In the genomic region with DNA sequence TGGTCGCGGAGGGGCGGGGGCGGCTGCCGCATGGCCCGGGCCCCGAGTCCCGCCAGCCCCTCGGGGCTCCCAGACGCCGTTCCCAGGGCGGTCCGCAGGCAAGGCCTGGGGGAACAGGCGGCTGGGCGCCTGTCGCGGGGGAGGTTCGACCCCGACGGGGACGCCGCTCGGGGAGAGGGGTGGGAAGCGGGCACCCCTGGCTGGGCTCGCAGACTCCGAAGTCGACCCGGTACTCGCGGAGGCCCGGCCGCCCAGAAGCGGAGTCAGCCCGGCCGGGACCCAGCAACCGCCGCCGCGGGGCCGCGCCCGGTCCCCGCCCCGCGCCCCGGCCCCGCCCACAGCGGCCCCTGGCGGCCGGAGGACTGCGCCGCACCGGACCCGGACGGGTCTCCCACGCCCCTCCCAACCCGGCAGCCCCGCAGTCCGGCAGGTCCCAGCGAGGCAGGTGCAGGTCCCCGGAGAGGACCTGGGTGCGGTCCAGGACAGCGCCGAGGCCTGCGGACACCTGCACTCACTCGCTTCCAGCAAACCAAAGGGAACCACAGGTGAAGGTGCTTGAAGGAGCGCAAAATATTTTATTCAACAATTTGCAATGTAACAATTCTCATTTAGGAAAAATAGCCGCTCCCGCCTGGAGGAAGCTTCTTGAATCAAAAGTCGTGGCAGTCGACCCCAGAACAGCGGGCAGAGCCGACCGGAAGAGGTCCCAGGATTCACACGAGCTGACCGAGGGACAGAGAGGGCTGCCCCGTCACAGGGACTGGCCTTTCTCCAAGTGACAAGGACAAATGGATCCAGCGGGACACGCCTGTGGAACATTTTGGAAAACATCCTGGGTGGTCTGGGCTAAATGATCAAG, we compare ENCODE assay signal across 7 cellular contexts. TPM values are rescaled to one million over a fixed set of nuclear protein-coding genes. Genes with fewer than 3 reads are reported as not detected.
DNase-seq lines count a peak whose midpoint lies in the region; ATAC-seq, FAIRE-seq and TF ChIP-seq lines count a peak whose summit lies in the region.

A gene with protein sequence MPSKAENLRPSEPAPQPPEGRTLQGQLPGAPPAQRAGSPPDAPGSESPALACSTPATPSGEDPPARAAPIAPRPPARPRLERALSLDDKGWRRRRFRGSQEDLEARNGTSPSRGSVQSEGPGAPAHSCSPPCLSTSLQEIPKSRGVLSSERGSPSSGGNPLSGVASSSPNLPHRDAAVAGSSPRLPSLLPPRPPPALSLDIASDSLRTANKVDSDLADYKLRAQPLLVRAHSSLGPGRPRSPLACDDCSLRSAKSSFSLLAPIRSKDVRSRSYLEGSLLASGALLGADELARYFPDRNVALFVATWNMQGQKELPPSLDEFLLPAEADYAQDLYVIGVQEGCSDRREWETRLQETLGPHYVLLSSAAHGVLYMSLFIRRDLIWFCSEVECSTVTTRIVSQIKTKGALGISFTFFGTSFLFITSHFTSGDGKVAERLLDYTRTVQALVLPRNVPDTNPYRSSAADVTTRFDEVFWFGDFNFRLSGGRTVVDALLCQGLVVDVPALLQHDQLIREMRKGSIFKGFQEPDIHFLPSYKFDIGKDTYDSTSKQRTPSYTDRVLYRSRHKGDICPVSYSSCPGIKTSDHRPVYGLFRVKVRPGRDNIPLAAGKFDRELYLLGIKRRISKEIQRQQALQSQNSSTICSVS (minus strand): TSS at position 296 of the 859 bp plus-strand sequence. CDS start 426 bp downstream, outside the sequence.

- no peaks in the 10 kb centered on the region for H3K27me3 ChIP-seq in kidney epithelial cell (ENCODE audit: control insufficient read depth, insufficient read depth, low read length)

- peaks cover 26% of the 10 kb centered on the region for H3K4me1 Mint-ChIP-seq in HFFc6 (ENCODE audit: low read depth)

- peak within 1 kb of the TSS; percentile 83 for H3K4me3 ChIP-seq in kidney epithelial cell (ENCODE audit: low read depth, low read length)

- H3K27ac Mint-ChIP-seq in HFFc6 = peak within 1 kb of the TSS; percentile 29

- peak within 1 kb of the TSS; percentile 93 for H3K4me3 Mint-ChIP-seq in HFFc6

- no peak for TF ChIP-seq POLR2A in GM12892 (IDR thresholded peaks at IDR 0.05; ENCODE audit: low read depth, low read length)

- H3K27me3 Mint-ChIP-seq in HFFc6 (ENCODE audit: insufficient read depth) = peaks cover 7% of the 10 kb centered on the region; the same call in 1 of the 2 replicates

- peak; percentile 96 for DNase-seq in GM12892 (ENCODE audit: insufficient read length)
- peak; percentile 36 for DNase-seq in HFFc6
- DNase-seq in NCI-H1105 treated with DMSO at 0.1 percent for 48 hours (lab: John Stamatoyannopoulos, UW) = peak; percentile 29
- peak; percentile 41 for DNase-seq in cerebellar cortex (ENCODE audit: low spot score)
- DNase-seq in kidney epithelial cell (ENCODE audit: low read depth) = no peak
- peak; percentile 63 to 90 for DNase-seq in stimulated activated CD4-positive, alpha-beta T cell treated with anti-CD3 and anti-CD28 coated beads, Interleukin-1b, Interleukin-23, amount 100 ng/mL, for 1 hour (ENCODE audit: low read depth in 2 of 2)

- peak; percentile 83 to 85 for ATAC-seq in activated CD4-positive, CD25-positive, alpha-beta regulatory T cell treated with anti-CD3 and anti-CD28 coated beads, Interleukin-2, amount 50 U/mL, for 24 hours

- peak; percentile 98 for FAIRE-seq in GM12892 (lab: Jason Lieb, UNC)

- H3K36me3 ChIP-seq in kidney epithelial cell (ENCODE audit: control insufficient read depth, insufficient read depth, low read length) = peaks cover 4% of the 10 kb centered on the region

- H3K9me3 Mint-ChIP-seq in HFFc6 = no peaks in the 10 kb centered on the region

- TF ChIP-seq CTCF in HFFc6 (IDR thresholded peaks at IDR 0.05) = peak; percentile 76
- peak; percentile 33 for TF ChIP-seq CTCF in kidney epithelial cell (IDR thresholded peaks at IDR 0.05; ENCODE audit: insufficient read depth, low read length, poor library complexity, severe bottlenecking)

- peaks cover 17% of the 10 kb centered on the region for H3K36me3 Mint-ChIP-seq in HFFc6 (ENCODE audit: low read depth)

RNA-seq across cellular contexts. Expression of the gene that starts here (rescaled TPM):
- 5.4 TPM for polyA plus RNA-seq in GM12892 (2012; ENCODE audit: missing spikeins)
- 10 to 100 TPM; 11.5 to 14.0 (median 12.3) TPM for total RNA-seq in HFFc6 (2021; fragmentation: NEBNext Ultra II Directional; extraction: Animal tissue kit (Norgen Biotek cat#: 25700))
- 14.5 and 20.6 TPM in 2 replicates for total RNA-seq in kidney epithelial cell
